Comparison of ENCODE assay signal across 23 cellular contexts in genomic region chr10:69372126-69372980, GRCh38. TPM values are rescaled to one million over a fixed set of nuclear protein-coding genes. Genes with fewer than 3 reads are reported as not detected.
DNase-seq lines count a peak whose midpoint lies in the region; ATAC-seq and TF ChIP-seq lines count a peak whose summit lies in the region.
"Had no signal": no experiment of that assay in that cellular context is flagged by ENCODE, and none has a peak within 500 bp of the region (broad histone marks: within the 10 kb centered on the region; RNA-seq: fewer than 3 reads in every experiment).

No MANE protein-coding gene starts in this region.

- CTCF ChIA-PET in CD4-positive, alpha-beta memory T cell (lab: Charles Lee; ENCODE audit: partially characterized antibody): interaction anchor here (1.1 to 1.3 kb wide), 2 partner anchors 20 to 136 kb away, joined by 4 read pairs; no protein-coding TSS in a partner anchor

- intact Hi-C loops in CD4-positive, alpha-beta memory T cell (cut with micrococcal nuclease): no loop called here

- H3K27ac Mint-ChIP-seq in CD4-positive, alpha-beta memory T cell: peak overlapping the region in 6 of 7 donors; percentile 21 to 68 (median 59)
- peak overlapping the region; percentile 1; the same call in 1 of the 2 replicates for H3K27ac Mint-ChIP-seq in HFFc6
- H3K27ac Mint-ChIP-seq in naive thymus-derived CD8-positive, alpha-beta T cell: peak overlapping the region in 7 of 10 donors; percentile 31 to 88 (median 69)
- H3K27ac Mint-ChIP-seq: stimulated activated naive B cell treated with anti-CD40 and anti-IgM and Interleukin-4, amounts not matched to agents 10 μg/mL and 1 μg/mL and 100 μg/mL, for 72 hours had no signal

- H3K9me3 ChIP-seq in CD4-positive, alpha-beta memory T cell (ENCODE audit: control insufficient read depth in 1 of 2, low read length in 2 of 2): no peaks in the 10 kb centered on the region
- H3K9me3 ChIP-seq: thyroid gland had no signal

- H3K4me1 ChIP-seq in CD4-positive, alpha-beta memory T cell (ENCODE audit: insufficient read depth, low read length): no peaks in the 10 kb centered on the region

- ATAC-seq in naive thymus-derived CD8-positive, alpha-beta T cell: no peak
- no peak for ATAC-seq in HG03159 (IDR thresholded peaks at IDR 0.05; ENCODE audit: unreplicated experiment)
- ATAC-seq: activated CD4-positive, CD25-positive, alpha-beta regulatory T cell treated with anti-CD3 and anti-CD28 coated beads, Interleukin-2, amount 50 U/mL, for 24 hours; stimulated activated naive B cell treated with anti-CD40 and anti-IgM and Interleukin-4, amounts not matched to agents 10 μg/mL and 1 μg/mL and 100 μg/mL, for 72 hours had no signal

- peaks cover 49 to 82% of the 10 kb centered on the region in 2 donors for H3K36me3 Mint-ChIP-seq in CD4-positive, alpha-beta memory T cell
- peaks cover 52% of the 10 kb centered on the region for H3K36me3 Mint-ChIP-seq in HFFc6 (ENCODE audit: low read depth)
- H3K36me3 Mint-ChIP-seq in naive thymus-derived CD8-positive, alpha-beta T cell: peaks cover 9 to 76% (median 29%) of the 10 kb centered on the region in 3 donors

- DNase-seq in CD4-positive, alpha-beta memory T cell: no peak
- DNase-seq in HFFc6: no peak
- DNase-seq in dermis blood vessel endothelial cell: peak; percentile 42
- no peak for DNase-seq in naive thymus-derived CD8-positive, alpha-beta T cell
- DNase-seq in activated naive CD4-positive, alpha-beta T cell treated with Interleukin-2 at 50 U/mL for 16 hours: no peak
- DNase-seq in stimulated activated CD4-positive, alpha-beta T cell treated with anti-CD3 and anti-CD28 coated beads, Interleukin-4, amount 100 ng/mL, for 1 hour: no peak
- DNase-seq in NCI-H82 treated with DMSO at 0.1 percent for 48 hours (lab: John Stamatoyannopoulos, UW; ENCODE audit: unreplicated experiment): no peak
- DNase-seq: activated effector memory CD4-positive, alpha-beta T cell treated with anti-CD3 and anti-CD28 coated beads, Interleukin-2, amount 50 U/mL, for 16 hours; cerebellar nuclear complex; DMS79; NCI-H2081; NCI-H69; OCI-M1; stimulated activated CD4-positive, alpha-beta T cell treated with anti-CD3 and anti-CD28 coated beads, Interleukin-15, amount 100 ng/mL, for 24 hours; stimulated activated naive B cell treated with anti-CD40 and anti-IgM and Interleukin-4, amounts not matched to agents 10 μg/mL and 1 μg/mL and 100 μg/mL, for 72 hours; T-helper 9 cell; thyroid gland had no signal

- no peak overlapping the region for H3K4me3 ChIP-seq in CD4-positive, alpha-beta memory T cell (ENCODE audit: low read length in 2 of 2)
- H3K4me3 ChIP-seq: SK-N-MC, thyroid gland had no signal

- H3K27me3 Mint-ChIP-seq in CD4-positive, alpha-beta memory T cell: no peaks in the 10 kb centered on the region
- H3K27me3 Mint-ChIP-seq in HFFc6 (ENCODE audit: insufficient read depth): peaks cover 2% of the 10 kb centered on the region; the same call in 1 of the 2 replicates
- no peaks in the 10 kb centered on the region for H3K27me3 Mint-ChIP-seq in naive thymus-derived CD8-positive, alpha-beta T cell
- H3K27me3 Mint-ChIP-seq: stimulated activated naive B cell treated with anti-CD40 and anti-IgM and Interleukin-4, amounts not matched to agents 10 μg/mL and 1 μg/mL and 100 μg/mL, for 72 hours had no signal

- H3K27me3 ChIP-seq in CD4-positive, alpha-beta memory T cell (ENCODE audit: insufficient read depth, low read length): no peaks in the 10 kb centered on the region
- H3K27me3 ChIP-seq: thyroid gland had no signal

- no peak overlapping the region for H3K27ac ChIP-seq in CD4-positive, alpha-beta memory T cell (ENCODE audit: low read depth, low read length)
- H3K27ac ChIP-seq: C4-2B, SK-N-MC had no signal

- H3K4me1 Mint-ChIP-seq in CD4-positive, alpha-beta memory T cell: peaks cover 0 to 14% (median 4%) of the 10 kb centered on the region in 4 donors
- H3K4me1 Mint-ChIP-seq in HFFc6 (ENCODE audit: low read depth): peaks cover 21% of the 10 kb centered on the region
- peaks cover 20 to 52% (median 33%) of the 10 kb centered on the region in 4 donors for H3K4me1 Mint-ChIP-seq in naive thymus-derived CD8-positive, alpha-beta T cell
- H3K4me1 Mint-ChIP-seq: stimulated activated naive B cell treated with anti-CD40 and anti-IgM and Interleukin-4, amounts not matched to agents 10 μg/mL and 1 μg/mL and 100 μg/mL, for 72 hours had no signal

- no peak for TF ChIP-seq CTCF in HFFc6 (IDR thresholded peaks at IDR 0.05)

- H3K9me3 Mint-ChIP-seq in CD4-positive, alpha-beta memory T cell: no peaks in the 10 kb centered on the region
- H3K9me3 Mint-ChIP-seq in HFFc6: no peaks in the 10 kb centered on the region
- H3K9me3 Mint-ChIP-seq in naive thymus-derived CD8-positive, alpha-beta T cell: no peaks in the 10 kb centered on the region
- H3K9me3 Mint-ChIP-seq: stimulated activated naive B cell treated with anti-CD40 and anti-IgM and Interleukin-4, amounts not matched to agents 10 μg/mL and 1 μg/mL and 100 μg/mL, for 72 hours had no signal

- POLR2A ChIA-PET in CD4-positive, alpha-beta memory T cell (lab: Charles Lee; ENCODE audit: partially characterized antibody): no interaction called here
- POLR2A ChIA-PET in naive thymus-derived CD8-positive, alpha-beta T cell (lab: Charles Lee): interaction anchor here (0.7 to 1.2 kb wide), 2 partner anchors 54 to 129 kb away, joined by 3 read pairs; no protein-coding TSS in a partner anchor

- peaks cover 63% of the 10 kb centered on the region for H3K36me3 ChIP-seq in CD4-positive, alpha-beta memory T cell (ENCODE audit: insufficient read depth, low read length)

- no peak overlapping the region for H3K4me3 Mint-ChIP-seq in CD4-positive, alpha-beta memory T cell
- no peak overlapping the region for H3K4me3 Mint-ChIP-seq in HFFc6
- no peak overlapping the region for H3K4me3 Mint-ChIP-seq in naive thymus-derived CD8-positive, alpha-beta T cell
- H3K4me3 Mint-ChIP-seq: stimulated activated naive B cell treated with anti-CD40 and anti-IgM and Interleukin-4, amounts not matched to agents 10 μg/mL and 1 μg/mL and 100 μg/mL, for 72 hours had no signal

RNA-seq across cellular contexts. Expression of gene TACR2, which starts 44.4 kb away (rescaled TPM):
- under 1 TPM in 1 of 2 experiments, not detected in 1; 0.19 TPM for total RNA-seq in CD4-positive, alpha-beta memory T cell
- under 1 TPM in 1 of 2 donors, not detected in 1; 0.17 TPM for polyA plus RNA-seq in CD4-positive, alpha-beta memory T cell
- not detected for total RNA-seq in HFFc6 (2021; fragmentation: NEBNext Ultra II Directional; extraction: Animal tissue kit (Norgen Biotek cat#: 25700))
- total RNA-seq in dermis blood vessel endothelial cell: 0.09 and 0.34 TPM in 2 replicates
- not detected for total RNA-seq in naive thymus-derived CD8-positive, alpha-beta T cell
- not detected for polyA plus RNA-seq in naive thymus-derived CD8-positive, alpha-beta T cell
- total RNA-seq: H1, mononuclear cell, thyroid gland had no signal

Comparison
In these comparisons a context has a peak if more than half of its experiments do, and no peak if none do; other contexts are left out.
1. H3K27ac Mint-ChIP-seq: peak in every context shown above with its lines; median percentile 69 in naive thymus-derived CD8-positive, alpha-beta T cell; 59 in CD4-positive, alpha-beta memory T cell; 1 in HFFc6.